ENCODE assay signal across 1 cellular context in the genomic region with DNA sequence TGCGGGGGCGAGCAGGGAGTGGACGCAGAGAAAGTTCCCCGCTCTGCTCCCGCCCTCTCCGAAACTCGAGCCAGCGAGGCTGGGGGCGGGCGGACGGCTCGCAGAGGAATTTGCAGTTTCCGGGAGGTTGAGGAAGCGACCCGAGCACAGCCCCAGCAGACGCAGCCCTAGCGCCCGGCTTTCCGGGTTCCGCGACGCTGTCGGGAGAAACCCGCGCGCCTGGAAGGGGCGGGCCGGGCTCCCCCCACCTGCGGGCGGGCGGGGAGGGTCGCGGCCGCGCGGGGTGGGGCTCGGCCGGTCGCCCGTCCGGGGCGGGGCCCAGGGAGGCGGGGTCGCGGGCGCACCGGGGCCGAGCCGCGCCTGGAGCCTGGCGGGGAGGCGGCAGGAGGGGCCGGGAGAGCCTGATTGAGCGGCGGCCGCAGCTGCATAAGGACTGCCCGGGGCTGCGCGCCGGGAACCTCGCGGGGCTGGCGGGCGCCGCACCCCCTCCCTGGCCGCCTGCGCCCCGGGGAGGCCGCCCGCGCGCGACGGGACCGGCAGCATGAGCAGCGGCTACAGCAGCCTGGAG.
TF ChIP-seq lines count a peak whose summit lies in the region.

A gene with protein sequence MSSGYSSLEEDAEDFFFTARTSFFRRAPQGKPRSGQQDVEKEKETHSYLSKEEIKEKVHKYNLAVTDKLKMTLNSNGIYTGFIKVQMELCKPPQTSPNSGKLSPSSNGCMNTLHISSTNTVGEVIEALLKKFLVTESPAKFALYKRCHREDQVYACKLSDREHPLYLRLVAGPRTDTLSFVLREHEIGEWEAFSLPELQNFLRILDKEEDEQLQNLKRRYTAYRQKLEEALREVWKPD (plus strand): TSS at position 404 of the 568 bp plus-strand sequence. CDS start 138 bp downstream, at position 542.

TF ChIP-seq in GM12878, 131 proteins besides CTCF, POLR2A, EP300 and RAD21:
- TF ChIP-seq EGR1 (IDR thresholded peaks at IDR 0.05; ENCODE audit: borderline replicate concordance in 1 of 2, low read depth in 2 of 2, low read length in 2 of 2): peak in 1 of 2 experiments; percentile 96; a peak in 2 of 3 replicates
- TF ChIP-seq GATAD2B (conservative IDR thresholded peaks at IDR 0.05; ENCODE audit: low read depth): 0 out of 2 replicates have a peak, but pooled peaks have one; percentile 8
- TF ChIP-seq FOS (IDR thresholded peaks at IDR 0.05; ENCODE audit: borderline replicate concordance, extremely low read depth, insufficient read length): no peak
- peak; percentile 4; the same call in 1 of the 2 replicates for TF ChIP-seq RUNX3 (IDR thresholded peaks at IDR 0.05; ENCODE audit: low read length)
- TF ChIP-seq, protein P1, sequence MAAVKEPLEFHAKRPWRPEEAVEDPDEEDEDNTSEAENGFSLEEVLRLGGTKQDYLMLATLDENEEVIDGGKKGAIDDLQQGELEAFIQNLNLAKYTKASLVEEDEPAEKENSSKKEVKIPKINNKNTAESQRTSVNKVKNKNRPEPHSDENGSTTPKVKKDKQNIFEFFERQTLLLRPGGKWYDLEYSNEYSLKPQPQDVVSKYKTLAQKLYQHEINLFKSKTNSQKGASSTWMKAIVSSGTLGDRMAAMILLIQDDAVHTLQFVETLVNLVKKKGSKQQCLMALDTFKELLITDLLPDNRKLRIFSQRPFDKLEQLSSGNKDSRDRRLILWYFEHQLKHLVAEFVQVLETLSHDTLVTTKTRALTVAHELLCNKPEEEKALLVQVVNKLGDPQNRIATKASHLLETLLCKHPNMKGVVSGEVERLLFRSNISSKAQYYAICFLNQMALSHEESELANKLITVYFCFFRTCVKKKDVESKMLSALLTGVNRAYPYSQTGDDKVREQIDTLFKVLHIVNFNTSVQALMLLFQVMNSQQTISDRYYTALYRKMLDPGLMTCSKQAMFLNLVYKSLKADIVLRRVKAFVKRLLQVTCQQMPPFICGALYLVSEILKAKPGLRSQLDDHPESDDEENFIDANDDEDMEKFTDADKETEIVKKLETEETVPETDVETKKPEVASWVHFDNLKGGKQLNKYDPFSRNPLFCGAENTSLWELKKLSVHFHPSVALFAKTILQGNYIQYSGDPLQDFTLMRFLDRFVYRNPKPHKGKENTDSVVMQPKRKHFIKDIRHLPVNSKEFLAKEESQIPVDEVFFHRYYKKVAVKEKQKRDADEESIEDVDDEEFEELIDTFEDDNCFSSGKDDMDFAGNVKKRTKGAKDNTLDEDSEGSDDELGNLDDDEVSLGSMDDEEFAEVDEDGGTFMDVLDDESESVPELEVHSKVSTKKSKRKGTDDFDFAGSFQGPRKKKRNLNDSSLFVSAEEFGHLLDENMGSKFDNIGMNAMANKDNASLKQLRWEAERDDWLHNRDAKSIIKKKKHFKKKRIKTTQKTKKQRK (IDR thresholded peaks at IDR 0.05; ENCODE audit: low read depth, low read length): no peak
- peak; percentile 55; the same call in 1 of the 2 replicates for TF ChIP-seq TAF1 (IDR thresholded peaks at IDR 0.05; ENCODE audit: borderline replicate concordance, low read depth, low read length)
- TF ChIP-seq SREBF2 (IDR thresholded peaks at IDR 0.05; ENCODE audit: low read length): no peak
- TF ChIP-seq LARP7 (IDR thresholded peaks at IDR 0.05): 0 out of 2 replicates have a peak, but pooled peaks have one; percentile 91
- TF ChIP-seq, protein P2, sequence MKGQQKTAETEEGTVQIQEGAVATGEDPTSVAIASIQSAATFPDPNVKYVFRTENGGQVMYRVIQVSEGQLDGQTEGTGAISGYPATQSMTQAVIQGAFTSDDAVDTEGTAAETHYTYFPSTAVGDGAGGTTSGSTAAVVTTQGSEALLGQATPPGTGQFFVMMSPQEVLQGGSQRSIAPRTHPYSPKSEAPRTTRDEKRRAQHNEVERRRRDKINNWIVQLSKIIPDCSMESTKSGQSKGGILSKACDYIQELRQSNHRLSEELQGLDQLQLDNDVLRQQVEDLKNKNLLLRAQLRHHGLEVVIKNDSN (IDR thresholded peaks at IDR 0.05; ENCODE audit: borderline replicate concordance, extremely low read length, insufficient read depth, low read depth, low read length): no peak
- 0 out of 2 replicates have a peak, but pooled peaks have one; percentile 49 for TF ChIP-seq PML (IDR thresholded peaks at IDR 0.05; ENCODE audit: low read length)
- TF ChIP-seq BHLHE40 (IDR thresholded peaks at IDR 0.05; ENCODE audit: borderline replicate concordance in 1 of 2, low read depth in 2 of 2, low read length in 1 of 2): 0 out of 4 replicates have a peak, but pooled peaks of 1 of the 2 experiments have one; percentile 4
- 0 out of 2 replicates have a peak, but pooled peaks have one; percentile 30 for TF ChIP-seq YY1 (IDR thresholded peaks at IDR 0.05; ENCODE audit: low read depth, low read length)
- peak; percentile 69 for TF ChIP-seq GABPA (IDR thresholded peaks at IDR 0.05; ENCODE audit: low read depth)
- TF ChIP-seq IKZF1 (conservative IDR thresholded peaks at IDR 0.05): peak; percentile 58; the same call in 1 of the 2 replicates
- peak; percentile 54 for TF ChIP-seq CREB1 (IDR thresholded peaks at IDR 0.05; ENCODE audit: low read depth)
- no peak for TF ChIP-seq KAT2A (conservative IDR thresholded peaks at IDR 0.05; ENCODE audit: control insufficient read depth, low read depth, low read length)
- TF ChIP-seq EED (IDR thresholded peaks at IDR 0.05; ENCODE audit: low read depth): peak; percentile 75
- 0 out of 2 replicates have a peak, but pooled peaks have one; percentile 28 for TF ChIP-seq ASH2L (IDR thresholded peaks at IDR 0.05; ENCODE audit: borderline replicate concordance, low read depth)
- TF ChIP-seq TCF12 (IDR thresholded peaks at IDR 0.05; ENCODE audit: low read depth, low read length): 0 out of 2 replicates have a peak, but pooled peaks have one; percentile 3
- TF ChIP-seq ETV6 (conservative IDR thresholded peaks at IDR 0.05 in 1 of 2, IDR thresholded peaks at IDR 0.05 in 1 of 2; ENCODE audit: borderline replicate concordance in 1 of 2, low read depth in 1 of 2): peak in 1 of 2 experiments; percentile 43; a peak in 1 of 4 replicates
- TF ChIP-seq NBN (IDR thresholded peaks at IDR 0.05): 0 out of 2 replicates have a peak, but pooled peaks have one; percentile 15
- peak; percentile 23; the same call in 1 of the 2 replicates for TF ChIP-seq ZNF217 (IDR thresholded peaks at IDR 0.05)
TF ChIP-seq in GM12878: peak in this region for 17.
